In the genomic region with DNA sequence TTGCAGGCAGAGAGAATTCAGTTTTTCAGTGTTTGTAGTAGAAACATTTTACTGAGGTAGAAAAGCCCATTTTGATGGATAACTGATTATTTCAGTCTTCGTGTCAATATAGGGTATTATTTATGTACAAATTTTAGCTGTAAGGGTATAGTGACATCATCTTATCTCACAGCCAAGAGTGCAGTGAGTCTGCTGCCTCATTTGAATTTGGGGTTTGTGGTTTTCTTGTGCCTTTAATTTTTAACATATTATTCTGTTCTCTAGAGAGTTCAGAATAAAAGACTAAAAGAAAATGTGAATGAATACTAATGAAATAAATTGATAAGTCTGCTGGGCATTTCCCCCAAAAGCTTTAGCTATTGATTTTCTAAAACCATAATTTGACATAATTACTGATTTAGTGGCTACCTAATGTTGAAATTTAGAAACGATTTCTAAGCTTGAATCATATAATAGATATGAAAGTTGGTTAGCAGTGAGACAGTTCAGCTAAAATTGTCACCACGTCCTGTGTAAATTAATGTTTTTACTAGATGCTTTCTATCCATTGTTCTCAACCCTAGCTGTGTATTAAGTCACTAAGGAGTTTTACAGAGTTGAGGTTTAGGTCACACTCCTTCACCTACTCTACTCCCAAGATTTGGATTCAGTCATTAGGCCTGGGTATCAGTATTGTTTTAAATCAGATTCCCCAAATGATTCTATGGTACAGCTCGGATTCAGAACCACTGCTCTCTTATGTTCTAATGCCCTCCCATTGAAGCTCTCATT, we compare ENCODE assay signal across 22 cellular contexts.
"Had no signal": no experiment of that assay in that cellular context is flagged by ENCODE, and none has a peak within 500 bp of the region (broad histone marks: within the 10 kb centered on the region; RNA-seq: fewer than 3 reads in every experiment).

No MANE protein-coding gene starts in this region.

- DNase-seq: dermis blood vessel endothelial cell; hypothalamus; immature natural killer cell; islet precursor cell; left ventricle myocardium superior; lower lobe of right lung; naive thymus-derived CD8-positive, alpha-beta T cell; nephron progenitor cell; nucleus accumbens; posterior cingulate gyrus; psoas muscle; right cardiac atrium; spleen; stimulated activated naive CD4-positive, alpha-beta T cell; substantia nigra; testis; tibial artery; upper lobe of right lung; uterus had no signal

- H3K27ac ChIP-seq: coronary artery, lower lobe of right lung, psoas muscle, skin epidermis, spleen, testis, tibial artery, upper lobe of right lung, uterus had no signal

- H3K9me3 ChIP-seq: lower lobe of right lung, psoas muscle, spleen, testis, tibial artery, upper lobe of right lung, uterus had no signal

- ATAC-seq: left ventricle myocardium superior; lower lobe of right lung; naive thymus-derived CD8-positive, alpha-beta T cell; psoas muscle; right cardiac atrium; upper lobe of right lung had no signal

- H3K4me3 ChIP-seq: coronary artery, lower lobe of right lung, psoas muscle, skin epidermis, spleen, testis, tibial artery, upper lobe of right lung, uterus had no signal

- H3K4me1 ChIP-seq: lower lobe of right lung, psoas muscle, testis, tibial artery, upper lobe of right lung, uterus had no signal

- H3K36me3 ChIP-seq: uterus had no signal

- FAIRE-seq: frontal cortex had no signal

- H3K27me3 ChIP-seq: spleen, testis, tibial artery, upper lobe of right lung, uterus had no signal
